ENCODE assay signal across 11 cellular contexts in the genomic region with DNA sequence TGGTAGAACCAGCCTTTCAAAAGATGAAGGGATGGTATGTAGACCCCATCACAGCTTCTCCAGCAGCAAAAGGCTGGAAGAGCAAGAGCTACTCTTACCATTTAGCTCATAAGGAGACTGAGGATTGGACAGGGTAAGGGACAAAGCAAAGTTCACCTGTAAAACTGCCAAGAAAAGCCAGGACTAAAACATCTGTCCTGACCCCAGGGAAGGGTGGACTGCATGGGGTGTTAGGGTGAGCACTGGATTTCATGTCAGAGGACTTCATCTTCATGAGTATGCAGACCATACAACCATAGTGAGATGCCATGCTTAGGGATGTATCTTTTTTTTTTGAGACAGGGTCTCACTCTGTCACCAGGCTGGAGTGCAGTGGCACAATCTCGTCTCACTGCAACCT. TPM values are rescaled to one million over a fixed set of nuclear protein-coding genes. Genes with fewer than 3 reads are reported as not detected.
"Had no signal": no experiment of that assay in that cellular context is flagged by ENCODE, and none has a peak within 500 bp of the region (broad histone marks: within the 10 kb centered on the region; RNA-seq: fewer than 3 reads in every experiment).

No MANE protein-coding gene starts in this region.

- H3K9me3 ChIP-seq: HAP-1 had no signal

- DNase-seq: GM23248, GOT3, H7, HFFc6, KBM-7 had no signal

- H2AFZ ChIP-seq: GM23248 had no signal

- H3K9ac ChIP-seq: GM23248 had no signal

- H3K4me1 ChIP-seq: HAP-1 had no signal

- H3K27ac ChIP-seq: GM23248, HL-60 had no signal

- H3K4me3 ChIP-seq: GM23248, HAP-1 had no signal

- ATAC-seq: HCT116 had no signal

RNA-seq across cellular contexts. Expression of a gene that starts 42.6 kb away (rescaled TPM):
- total RNA-seq: GM23248, H4, H7, HFFc6, HT1080 had no signal
- polyA plus RNA-seq: GM23248, IgD-negative memory B cell had no signal
